In genomic region chrX:115948018-115948923, GRCh38 we compare ENCODE assay signal across 14 cellular contexts.
DNase-seq lines count a peak whose midpoint lies in the region; ATAC-seq and TF ChIP-seq lines count a peak whose summit lies in the region.
"Had no signal": no experiment of that assay in that cellular context is flagged by ENCODE, and none has a peak within 500 bp of the region (broad histone marks: within the 10 kb centered on the region; RNA-seq: fewer than 3 reads in every experiment).

No MANE protein-coding gene starts in this region.

- no peaks in the 10 kb centered on the region for H3K9me1 ChIP-seq in IMR-90 (ENCODE audit: insufficient read depth, low read length)

- no peak overlapping the region for H3K4me2 ChIP-seq in IMR-90 (ENCODE audit: low read depth, low read length)

- H3K56ac ChIP-seq in IMR-90 (ENCODE audit: extremely low read depth, insufficient read depth, low read length), result no peak overlapping the region

- no peak overlapping the region for H2AK9ac ChIP-seq in IMR-90 (replicated peaks; ENCODE audit: low read depth, low read length, poor library complexity)

- in situ Hi-C loops in IMR-90 (cut with MboI; ENCODE audit: low sequenced_read_pairs), result no loop called here

- POLR2A ChIA-PET in IMR-90 (lab: Charles Lee; ENCODE audit: unreplicated experiment), result no interaction called here

- no peak overlapping the region for H2AFZ ChIP-seq in IMR-90 (replicated peaks; ENCODE audit: low read length, poor library complexity)

- H3K27me3 ChIP-seq in IMR-90 (ENCODE audit: control insufficient read depth, insufficient read depth, low read length), result peaks cover 18% of the 10 kb centered on the region; the same call in 1 of the 2 replicates

- H3K4me1 ChIP-seq in IMR-90 (ENCODE audit: control insufficient read depth, insufficient read depth, low read length), result no peaks in the 10 kb centered on the region

- no peak for TF ChIP-seq POLR2A in IMR-90 (IDR thresholded peaks at IDR 0.05; ENCODE audit: low read depth, low read length)

- no peak overlapping the region for H2AK5ac ChIP-seq in IMR-90 (ENCODE audit: low read depth, low read length)

- no peak overlapping the region for H2BK120ac ChIP-seq in IMR-90 (ENCODE audit: low read depth, low read length)

- no peak overlapping the region for H3K9ac ChIP-seq in IMR-90 (ENCODE audit: low read depth, low read length)

- H3K79me1 ChIP-seq in IMR-90 (ENCODE audit: low read depth in 1 of 2, low read length in 2 of 2), result no peaks in the 10 kb centered on the region

- no peak for TF ChIP-seq CTCF in IMR-90 (conservative IDR thresholded peaks at IDR 0.05; ENCODE audit: low read depth, low read length)

- no TSS peak for BruUV-seq in IMR-90 (replicated peaks; lab: Mats Ljungman, UMichigan)

- no peak overlapping the region for H3K14ac ChIP-seq in IMR-90 (replicated peaks; ENCODE audit: low read depth, low read length)

- ATAC-seq in IMR-90 (ENCODE audit: low read depth), result no peak
- ATAC-seq in sciatic nerve, result no peak

- peak; percentile 61 to 89 (median 70) for DNase-seq in NCI-H1417 (lab: John Stamatoyannopoulos, UW)
- no peak for DNase-seq in NCI-H1417 treated with DMSO at 0.1 percent for 48 hours (lab: John Stamatoyannopoulos, UW)
- DNase-seq in IMR-90, result peak; percentile 8
- DNase-seq in RPMI7951 (ENCODE audit: low read depth), result peak; percentile 28
- peak; percentile 63 for DNase-seq in retina
- no peak for DNase-seq in NCI-H2196 (lab: John Stamatoyannopoulos, UW; ENCODE audit: unreplicated experiment)
- no peak for DNase-seq in globus pallidus (ENCODE audit: low spot score)
- DNase-seq in sciatic nerve (ENCODE audit: low spot score), result no peak
- DNase-seq: activated CD4-positive, alpha-beta T cell treated with anti-CD3 and anti-CD28 coated beads, Interleukin-2, amount 50 U/mL, for 1 hour; activated naive CD4-positive, alpha-beta T cell treated with Interleukin-2 at 50 U/mL for 16 hours; EL; HFFc6; naive B cell; NCI-H446 treated with DMSO at 0.1 percent for 48 hours had no signal

- intact Hi-C loops in IMR-90 (cut with micrococcal nuclease), result no loop called here
- intact Hi-C loops in sciatic nerve (cut with DNase I), result no loop called here

- no peak overlapping the region for H2BK5ac ChIP-seq in IMR-90 (ENCODE audit: low read depth, low read length, poor library complexity, severe bottlenecking)

- no CpG with 5 or more reads among the region's 4 CpGs for WGBS in IMR-90 (ENCODE audit: extremely low coverage in 2 of 2, insufficient read length in 1 of 2), 2 experiments

- no peak overlapping the region for H3K23ac ChIP-seq in IMR-90 (ENCODE audit: low read depth, low read length)

- no peak for TF ChIP-seq RAD21 in IMR-90 (IDR thresholded peaks at IDR 0.05; ENCODE audit: low read length)

- H3K27ac ChIP-seq in IMR-90 (ENCODE audit: insufficient read depth, low read length), result no peak overlapping the region

- no peaks in the 10 kb centered on the region for H4K20me1 ChIP-seq in IMR-90 (ENCODE audit: insufficient read depth, low read length)

- H3K18ac ChIP-seq in IMR-90 (ENCODE audit: low read depth, low read length), result no peak overlapping the region

- H3K4me3 ChIP-seq in IMR-90 (ENCODE audit: insufficient read depth, low read depth, low read length), result no peak overlapping the region

- CTCF ChIA-PET in IMR-90 (lab: Yijun Ruan, JAX), result no interaction called here

- H3K36me3 ChIP-seq in IMR-90 (ENCODE audit: control insufficient read depth, insufficient read depth, low read length), result no peaks in the 10 kb centered on the region

- no peak overlapping the region for H4K8ac ChIP-seq in IMR-90 (ENCODE audit: low read depth in 2 of 2, low read length in 2 of 2)

- H3K4ac ChIP-seq in IMR-90 (ENCODE audit: low read depth, low read length), result no peak overlapping the region

- no peak overlapping the region for H4K91ac ChIP-seq in IMR-90 (ENCODE audit: insufficient read depth, low read depth, low read length)

- H2BK15ac ChIP-seq in IMR-90 (ENCODE audit: low read depth, low read length), result no peak overlapping the region

- dilution Hi-C loops in IMR-90 (cut with HindIII; ENCODE audit: low sequenced_read_pairs, unreplicated experiment), result no loop called here

- no peak overlapping the region for H2BK20ac ChIP-seq in IMR-90 (ENCODE audit: low read depth, low read length)

- peaks cover 17% of the 10 kb centered on the region; the same call in 1 of the 2 replicates for H3K9me3 ChIP-seq in IMR-90 (ENCODE audit: control insufficient read depth, insufficient read depth, low read length)

- H4K5ac ChIP-seq in IMR-90 (ENCODE audit: low read depth, low read length), result no peak overlapping the region

TF ChIP-seq in IMR-90, 13 proteins besides CTCF, POLR2A, EP300 and RAD21:
- TF ChIP-seq RFX5 (IDR thresholded peaks at IDR 0.05; ENCODE audit: low read depth, low read length) (no peak), CEBPB (IDR thresholded peaks at IDR 0.05; ENCODE audit: low read depth, low read length) (no peak), NFE2L2 (IDR thresholded peaks at IDR 0.05; ENCODE audit: low read depth, low read length) (no peak), CHD1 (IDR thresholded peaks at IDR 0.05; ENCODE audit: low read depth, low read length) (no peak), MAFK (IDR thresholded peaks at IDR 0.05; ENCODE audit: low read depth, low read length) (no peak), BHLHE40 (IDR thresholded peaks at IDR 0.05; ENCODE audit: low read depth, low read length) (no peak), RCOR1 (IDR thresholded peaks at IDR 0.05; ENCODE audit: insufficient replicate concordance, low read length) (no peak), FOS (IDR thresholded peaks at IDR 0.05; ENCODE audit: low read depth, low read length) (no peak), MXI1 (IDR thresholded peaks at IDR 0.05; ENCODE audit: borderline replicate concordance, low read depth, low read length) (no peak), SMC3 (IDR thresholded peaks at IDR 0.05; ENCODE audit: low read depth, low read length) (no peak), MAZ (IDR thresholded peaks at IDR 0.05; ENCODE audit: borderline replicate concordance, low read depth, low read length) (no peak)
- TF ChIP-seq, protein P1, sequence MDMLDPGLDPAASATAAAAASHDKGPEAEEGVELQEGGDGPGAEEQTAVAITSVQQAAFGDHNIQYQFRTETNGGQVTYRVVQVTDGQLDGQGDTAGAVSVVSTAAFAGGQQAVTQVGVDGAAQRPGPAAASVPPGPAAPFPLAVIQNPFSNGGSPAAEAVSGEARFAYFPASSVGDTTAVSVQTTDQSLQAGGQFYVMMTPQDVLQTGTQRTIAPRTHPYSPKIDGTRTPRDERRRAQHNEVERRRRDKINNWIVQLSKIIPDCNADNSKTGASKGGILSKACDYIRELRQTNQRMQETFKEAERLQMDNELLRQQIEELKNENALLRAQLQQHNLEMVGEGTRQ (IDR thresholded peaks at IDR 0.05; ENCODE audit: low read depth, low read length), result no peak
- TF ChIP-seq, protein P2, sequence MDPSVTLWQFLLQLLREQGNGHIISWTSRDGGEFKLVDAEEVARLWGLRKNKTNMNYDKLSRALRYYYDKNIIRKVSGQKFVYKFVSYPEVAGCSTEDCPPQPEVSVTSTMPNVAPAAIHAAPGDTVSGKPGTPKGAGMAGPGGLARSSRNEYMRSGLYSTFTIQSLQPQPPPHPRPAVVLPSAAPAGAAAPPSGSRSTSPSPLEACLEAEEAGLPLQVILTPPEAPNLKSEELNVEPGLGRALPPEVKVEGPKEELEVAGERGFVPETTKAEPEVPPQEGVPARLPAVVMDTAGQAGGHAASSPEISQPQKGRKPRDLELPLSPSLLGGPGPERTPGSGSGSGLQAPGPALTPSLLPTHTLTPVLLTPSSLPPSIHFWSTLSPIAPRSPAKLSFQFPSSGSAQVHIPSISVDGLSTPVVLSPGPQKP (IDR thresholded peaks at IDR 0.05; ENCODE audit: borderline replicate concordance, low read depth, low read length), result no peak

Comparison
In these comparisons a context has a peak if more than half of its experiments do, and no peak if none do; other contexts are left out.
1. DNase-seq: peak in NCI-H1417 (3 of 3), IMR-90 (single experiment), RPMI7951 (single experiment) and retina (single experiment); none in NCI-H1417 treated with DMSO at 0.1 percent for 48 hours (single experiment), NCI-H2196 (single experiment), globus pallidus (single experiment) and sciatic nerve (single experiment).